ENCODE assay signal across 8 cellular contexts in the genomic region with DNA sequence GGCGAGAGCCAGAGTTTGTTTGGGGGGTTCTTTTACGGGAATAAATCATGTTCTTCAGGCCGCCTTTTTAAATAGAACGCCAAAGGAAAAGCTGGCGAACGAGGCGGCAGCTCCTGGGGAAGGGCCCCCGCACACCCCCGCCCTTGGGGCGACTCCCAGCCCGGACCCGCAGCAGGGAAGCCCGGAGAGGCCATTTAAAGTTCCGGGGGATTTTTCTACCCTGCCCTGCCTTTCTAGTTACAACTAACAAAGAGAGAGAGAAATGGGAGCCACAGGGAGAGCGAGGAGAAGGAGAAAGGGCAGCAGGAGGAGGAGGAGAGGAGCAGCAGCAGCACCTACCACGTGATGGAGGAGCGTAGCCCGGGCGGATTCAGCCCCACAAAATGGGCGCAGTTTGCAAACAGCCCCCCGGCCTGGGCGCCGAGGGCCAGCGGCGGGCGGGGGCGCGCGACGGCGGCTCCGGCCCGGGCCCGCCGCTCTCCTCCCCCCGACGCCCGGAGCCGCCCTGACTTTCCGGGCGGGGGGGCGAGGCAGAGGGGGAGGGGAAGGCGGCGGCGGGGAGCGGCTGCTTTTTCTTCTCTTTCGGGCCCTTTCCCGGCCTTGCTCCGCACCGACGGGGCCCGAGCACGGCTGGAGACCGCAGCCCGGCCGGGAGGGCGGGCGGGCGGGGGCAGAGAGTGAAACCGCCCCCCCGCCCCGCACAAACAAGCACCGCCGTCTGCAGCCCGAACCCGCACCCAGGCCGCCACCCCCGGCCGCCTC. TPM values are rescaled to one million over a fixed set of nuclear protein-coding genes. Genes with fewer than 3 reads are reported as not detected.
DNase-seq lines count a peak whose midpoint lies in the region; ATAC-seq and TF ChIP-seq lines count a peak whose summit lies in the region.

No MANE protein-coding gene starts in this region.

- H3K27me3 ChIP-seq in neural cell (ENCODE audit: insufficient read depth, low read depth, low read length), result peaks cover 2% of the 10 kb centered on the region
- H3K27me3 ChIP-seq in stomach smooth muscle (ENCODE audit: control insufficient read depth in 1 of 2, insufficient read depth in 2 of 2, low read length in 2 of 2), result no peaks in the 10 kb centered on the region

- peak overlapping the region; percentile 75 for H3K4me2 ChIP-seq in neural cell (ENCODE audit: low read length)

- peak; percentile 22 for ATAC-seq in GM21619 (IDR thresholded peaks at IDR 0.05; ENCODE audit: unreplicated experiment)

- H3K9ac ChIP-seq in neural cell (ENCODE audit: low read length) (peak overlapping the region; percentile 90), stomach smooth muscle (ENCODE audit: low read length in 2 of 2) (peak overlapping the region; percentile 82 to 89)

- H4K20me1 ChIP-seq in neural cell (ENCODE audit: insufficient read depth), result peaks cover 42% of the 10 kb centered on the region

- TF ChIP-seq CTCF in neural cell (IDR thresholded peaks at IDR 0.05; ENCODE audit: poor library complexity, severe bottlenecking), result peak; percentile 13

- peaks cover 23% of the 10 kb centered on the region for H3F3A ChIP-seq in neural cell (ENCODE audit: insufficient read depth, low read length, poor library complexity, severe bottlenecking)

- peak overlapping the region; percentile 35 for H2AFZ ChIP-seq in neural cell (ENCODE audit: low read depth, low read length)

- peak overlapping the region; percentile 70 for H3K4me3 ChIP-seq in Jurkat, Clone E6-1 (ENCODE audit: low read length)
- H3K4me3 ChIP-seq in neural cell (ENCODE audit: low read length) (peak overlapping the region; percentile 67), stomach smooth muscle (ENCODE audit: low read length in 2 of 2) (peak overlapping the region; percentile 86 to 95)

- H3K27ac ChIP-seq in neural cell (ENCODE audit: low read length) (peak overlapping the region; percentile 95), stomach smooth muscle (ENCODE audit: low read length) (peak overlapping the region; percentile 85)

- TF ChIP-seq EP300 in neural cell (conservative IDR thresholded peaks at IDR 0.05; ENCODE audit: poor library complexity, severe bottlenecking), result no peak

- H3K36me3 ChIP-seq in neural cell (ENCODE audit: insufficient read depth, low read length), result no peaks in the 10 kb centered on the region
- no peaks in the 10 kb centered on the region for H3K36me3 ChIP-seq in stomach smooth muscle (ENCODE audit: control insufficient read depth in 2 of 2, insufficient read depth in 2 of 2, low read length in 2 of 2)

- peaks cover 84% of the 10 kb centered on the region for H3K79me2 ChIP-seq in neural cell (replicated peaks; ENCODE audit: insufficient read depth, low read length)

- DNase-seq in DMS79 (lab: John Stamatoyannopoulos, UW) (peak; percentile 44), RKO (ENCODE audit: low spot score) (peak; percentile 67), fibroblast of the conjunctiva (ENCODE audit: low read depth) (peak; percentile 62)
- DNase-seq in Jurkat, Clone E6-1 (ENCODE audit: low read depth, low spot score), result peak; percentile 65
- DNase-seq in activated effector memory CD4-positive, alpha-beta T cell treated with anti-CD3 and anti-CD28 coated beads, Interleukin-2, amount 50 U/mL, for 16 hours, result peak; percentile 88

- peaks cover 18% of the 10 kb centered on the region for H3K4me1 ChIP-seq in stomach smooth muscle (ENCODE audit: control insufficient read depth, insufficient read depth, low read length)

- H3K9me2 ChIP-seq in neural cell (ENCODE audit: insufficient read depth, low read length), result no peaks in the 10 kb centered on the region

- peak; percentile 15 for TF ChIP-seq RAD21 in neural cell (conservative IDR thresholded peaks at IDR 0.05)

- no peaks in the 10 kb centered on the region for H3K9me3 ChIP-seq in neural cell (ENCODE audit: low read length)
- no peaks in the 10 kb centered on the region for H3K9me3 ChIP-seq in stomach smooth muscle (ENCODE audit: control insufficient read depth in 2 of 2, low read length in 2 of 2)

TF ChIP-seq in neural cell, 6 proteins besides CTCF, POLR2A, EP300 and RAD21:
- peak; percentile 66 for TF ChIP-seq MXI1 (conservative IDR thresholded peaks at IDR 0.05; ENCODE audit: poor library complexity, severe bottlenecking)
- TF ChIP-seq SMC3 (conservative IDR thresholded peaks at IDR 0.05; ENCODE audit: poor library complexity), result peak; percentile 32
- TF ChIP-seq EZH2 (IDR thresholded peaks at IDR 0.05; ENCODE audit: borderline replicate concordance, insufficient read depth, low read length, poor library complexity, severe bottlenecking), result no peak
- no peak for TF ChIP-seq TAF1 (IDR thresholded peaks at IDR 0.05; ENCODE audit: low read depth)
- peak; percentile 87 for TF ChIP-seq POLR2AphosphoS5 (IDR thresholded peaks at IDR 0.05)
- TF ChIP-seq, protein P1, sequence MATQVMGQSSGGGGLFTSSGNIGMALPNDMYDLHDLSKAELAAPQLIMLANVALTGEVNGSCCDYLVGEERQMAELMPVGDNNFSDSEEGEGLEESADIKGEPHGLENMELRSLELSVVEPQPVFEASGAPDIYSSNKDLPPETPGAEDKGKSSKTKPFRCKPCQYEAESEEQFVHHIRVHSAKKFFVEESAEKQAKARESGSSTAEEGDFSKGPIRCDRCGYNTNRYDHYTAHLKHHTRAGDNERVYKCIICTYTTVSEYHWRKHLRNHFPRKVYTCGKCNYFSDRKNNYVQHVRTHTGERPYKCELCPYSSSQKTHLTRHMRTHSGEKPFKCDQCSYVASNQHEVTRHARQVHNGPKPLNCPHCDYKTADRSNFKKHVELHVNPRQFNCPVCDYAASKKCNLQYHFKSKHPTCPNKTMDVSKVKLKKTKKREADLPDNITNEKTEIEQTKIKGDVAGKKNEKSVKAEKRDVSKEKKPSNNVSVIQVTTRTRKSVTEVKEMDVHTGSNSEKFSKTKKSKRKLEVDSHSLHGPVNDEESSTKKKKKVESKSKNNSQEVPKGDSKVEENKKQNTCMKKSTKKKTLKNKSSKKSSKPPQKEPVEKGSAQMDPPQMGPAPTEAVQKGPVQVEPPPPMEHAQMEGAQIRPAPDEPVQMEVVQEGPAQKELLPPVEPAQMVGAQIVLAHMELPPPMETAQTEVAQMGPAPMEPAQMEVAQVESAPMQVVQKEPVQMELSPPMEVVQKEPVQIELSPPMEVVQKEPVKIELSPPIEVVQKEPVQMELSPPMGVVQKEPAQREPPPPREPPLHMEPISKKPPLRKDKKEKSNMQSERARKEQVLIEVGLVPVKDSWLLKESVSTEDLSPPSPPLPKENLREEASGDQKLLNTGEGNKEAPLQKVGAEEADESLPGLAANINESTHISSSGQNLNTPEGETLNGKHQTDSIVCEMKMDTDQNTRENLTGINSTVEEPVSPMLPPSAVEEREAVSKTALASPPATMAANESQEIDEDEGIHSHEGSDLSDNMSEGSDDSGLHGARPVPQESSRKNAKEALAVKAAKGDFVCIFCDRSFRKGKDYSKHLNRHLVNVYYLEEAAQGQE (IDR thresholded peaks at IDR 0.05; ENCODE audit: borderline replicate concordance), result peak; percentile 47

RNA-seq across cellular contexts. Expression of gene KANSL1, which starts 0.6 kb away (rescaled TPM):
- polyA plus RNA-seq in Jurkat, Clone E6-1 (2012; ENCODE audit: insufficient read depth, insufficient read length), result 41.7 TPM
- 65.0 and 88.1 TPM in 2 replicates for polyA plus RNA-seq in neural cell
- 373 and 424 TPM in 2 replicates for polyA minus RNA-seq in neural cell

Comparison
In these comparisons a context has a peak if more than half of its experiments do, and no peak if none do; other contexts are left out.
1. Peak in every context shown above with its lines: DNase-seq, ATAC-seq, H3K4me3 ChIP-seq and H3K27ac ChIP-seq.